Comparison of ENCODE assay signal across 9 cellular contexts in the genomic region with DNA sequence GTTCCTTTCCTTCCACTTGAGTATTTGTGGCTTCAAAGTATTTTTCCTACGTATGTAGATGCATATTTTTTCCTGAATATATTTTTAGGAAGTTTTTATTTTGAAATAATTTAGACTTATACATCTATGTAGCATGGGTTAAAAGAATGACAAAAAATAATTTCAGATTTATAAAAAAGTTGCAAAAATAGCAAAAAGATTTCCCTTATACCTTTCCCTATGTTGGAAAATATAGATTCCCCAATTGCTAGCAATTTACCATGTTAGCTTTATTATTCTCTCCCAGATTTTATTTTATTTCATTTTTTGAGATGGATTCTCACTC.
DNase-seq lines count a peak whose midpoint lies in the region; ATAC-seq and TF ChIP-seq lines count a peak whose summit lies in the region.
"Had no signal": no experiment of that assay in that cellular context is flagged by ENCODE, and none has a peak within 500 bp of the region (broad histone marks: within the 10 kb centered on the region; RNA-seq: fewer than 3 reads in every experiment).

No MANE protein-coding gene starts in this region.

- 26 to 51% (median 47%) methylated on average over 1 of the region's 1 CpG for WGBS in stomach, 5 donors

- intact Hi-C loops in Calu3 (cut with micrococcal nuclease; ENCODE audit: unreplicated experiment) = loop anchor here (2.0 to 5.0 kb wide), 2 partner anchors 144 to 267 kb away; a partner anchor contains a TSS
- intact Hi-C loops in lower lobe of right lung (cut with DNase I) = no loop called here
- intact Hi-C loops in stomach (cut with DNase I; ENCODE audit: low total_unique reads) = loop anchor here (10.0 kb wide), 1 partner anchor 150 kb away; no protein-coding TSS in a partner anchor

- H3K27me3 ChIP-seq in lower lobe of right lung (ENCODE audit: low read depth) (no peaks in the 10 kb centered on the region), stomach (no peaks in the 10 kb centered on the region), H7 (ENCODE audit: control insufficient read depth, insufficient read depth, low read length) (no peaks in the 10 kb centered on the region)

- H3K4me1 Mint-ChIP-seq in Calu3 (ENCODE audit: low read depth, unreplicated experiment) (peaks cover 12% of the 10 kb centered on the region), mesothelial cell of epicardium (peaks cover 13% of the 10 kb centered on the region)
- H3K4me1 Mint-ChIP-seq in stimulated activated effector memory CD8-positive, alpha-beta T cell treated with anti-CD3 and anti-CD28 coated beads, Interleukin-12 subunit alpha, Interleukin-12 subunit beta, amount 100 ng/mL, for 72 hours = peaks cover 20% of the 10 kb centered on the region

- no peaks in the 10 kb centered on the region for H3K27me3 Mint-ChIP-seq in Calu3 (ENCODE audit: unreplicated experiment)
- no peaks in the 10 kb centered on the region for H3K27me3 Mint-ChIP-seq in mesothelial cell of epicardium (ENCODE audit: low read depth)

- H3K9me3 Mint-ChIP-seq in Calu3 (ENCODE audit: low read depth, unreplicated experiment) (no peaks in the 10 kb centered on the region), mesothelial cell of epicardium (no peaks in the 10 kb centered on the region)
- H3K9me3 Mint-ChIP-seq in stimulated activated effector memory CD8-positive, alpha-beta T cell treated with anti-CD3 and anti-CD28 coated beads, Interleukin-12 subunit alpha, Interleukin-12 subunit beta, amount 100 ng/mL, for 72 hours = no peaks in the 10 kb centered on the region

- no peak for ATAC-seq in lower lobe of right lung
- no peak for ATAC-seq in stimulated activated effector memory CD8-positive, alpha-beta T cell treated with anti-CD3 and anti-CD28 coated beads, Interleukin-12 subunit alpha, Interleukin-12 subunit beta, amount 100 ng/mL, for 72 hours

- H3K4me3 ChIP-seq in astrocyte of the spinal cord (ENCODE audit: low read depth, low read length) (peak overlapping the region; percentile 12), lower lobe of right lung (no peak overlapping the region), stomach (no peak overlapping the region), H7 (ENCODE audit: insufficient read depth, low read depth, low read length) (no peak overlapping the region)

- in situ Hi-C loops in astrocyte of the spinal cord (cut with HindIII; ENCODE audit: low sequenced_read_pairs) = no loop called here

- H3K4me1 ChIP-seq in lower lobe of right lung = peaks cover 13% of the 10 kb centered on the region
- H3K4me1 ChIP-seq in stomach = peaks cover 0 to 22% (median 5%) of the 10 kb centered on the region in 4 donors

- H3K27ac Mint-ChIP-seq in Calu3 (ENCODE audit: unreplicated experiment) (peak overlapping the region; percentile 53), mesothelial cell of epicardium (no peak overlapping the region)
- no peak overlapping the region for H3K27ac Mint-ChIP-seq in stimulated activated effector memory CD8-positive, alpha-beta T cell treated with anti-CD3 and anti-CD28 coated beads, Interleukin-12 subunit alpha, Interleukin-12 subunit beta, amount 100 ng/mL, for 72 hours

- CTCF ChIA-PET in Calu3 (lab: Charles Lee) = interaction anchor here (0.7 to 1.4 kb wide), 13 partner anchors 10 to 712 kb away, joined by 3 to 8 read pairs (median 4); a partner anchor contains a TSS

- peak overlapping the region; percentile 18 for H3K27ac ChIP-seq in lower lobe of right lung
- H3K27ac ChIP-seq in stomach = peak overlapping the region in 4 of 5 donors; percentile 52 to 85 (median 82)

- H3K36me3 Mint-ChIP-seq in Calu3 (ENCODE audit: insufficient read depth, unreplicated experiment) (no peaks in the 10 kb centered on the region), mesothelial cell of epicardium (peaks cover 2% of the 10 kb centered on the region)
- peaks cover 63% of the 10 kb centered on the region for H3K36me3 Mint-ChIP-seq in stimulated activated effector memory CD8-positive, alpha-beta T cell treated with anti-CD3 and anti-CD28 coated beads, Interleukin-12 subunit alpha, Interleukin-12 subunit beta, amount 100 ng/mL, for 72 hours

- H3K4me3 Mint-ChIP-seq in Calu3 (ENCODE audit: low read depth, unreplicated experiment) (peak overlapping the region; percentile 33), mesothelial cell of epicardium (no peak overlapping the region)
- no peak overlapping the region for H3K4me3 Mint-ChIP-seq in stimulated activated effector memory CD8-positive, alpha-beta T cell treated with anti-CD3 and anti-CD28 coated beads, Interleukin-12 subunit alpha, Interleukin-12 subunit beta, amount 100 ng/mL, for 72 hours

- TSS peak; percentile 81 for BruUV-seq in Calu3 (replicated peaks; lab: Mats Ljungman, UMichigan)

- H3K36me3 ChIP-seq in lower lobe of right lung = no peaks in the 10 kb centered on the region
- peaks cover 0 to 22% (median 5%) of the 10 kb centered on the region in 4 donors for H3K36me3 ChIP-seq in stomach
- no peaks in the 10 kb centered on the region; the same call in 1 of the 2 replicates for H3K36me3 ChIP-seq in H7 (replicated peaks; ENCODE audit: control insufficient read depth, insufficient read depth, low read length)

- H3K9me3 ChIP-seq in lower lobe of right lung (no peaks in the 10 kb centered on the region), stomach (no peaks in the 10 kb centered on the region)

- TF ChIP-seq CTCF in Calu3 (IDR thresholded peaks at IDR 0.05; ENCODE audit: unreplicated experiment) (no peak), astrocyte of the spinal cord (IDR thresholded peaks at IDR 0.05; ENCODE audit: low read depth, low read length) (no peak), lower lobe of right lung (IDR thresholded peaks at IDR 0.05) (no peak), stomach (IDR thresholded peaks at IDR 0.05) (no peak), mesothelial cell of epicardium (IDR thresholded peaks at IDR 0.05; ENCODE audit: unreplicated experiment) (no peak)

- TF ChIP-seq EP300 in stomach (IDR thresholded peaks at IDR 0.05) = no peak

- DNase-seq in Calu3 (no peak), astrocyte of the spinal cord (ENCODE audit: low read depth, low spot score) (no peak), lower lobe of right lung (no peak), stomach (no peak), H7 (no peak), NCI-H2107 (lab: John Stamatoyannopoulos, UW) (no peak), mesothelial cell of epicardium (ENCODE audit: low spot score in 2 of 2, unreplicated experiment in 2 of 2) (no peak)
- DNase-seq in stimulated activated effector memory CD8-positive, alpha-beta T cell treated with anti-CD3 and anti-CD28 coated beads, Interleukin-12 subunit alpha, Interleukin-12 subunit beta, amount 100 ng/mL, for 72 hours (ENCODE audit: low spot score in 2 of 2) = no peak
- DNase-seq: NCI-H187 treated with DMSO at 0.1 percent for 48 hours had no signal

- no peak for TF ChIP-seq POLR2A in stomach (IDR thresholded peaks at IDR 0.05)
